7 cellular contexts compared by ENCODE assay signal in genomic region chr2:20241973-20242726, GRCh38. TPM values are rescaled to one million over a fixed set of nuclear protein-coding genes. Genes with fewer than 3 reads are reported as not detected.
DNase-seq lines count a peak whose midpoint lies in the region; ATAC-seq, FAIRE-seq and TF ChIP-seq lines count a peak whose summit lies in the region.

No MANE protein-coding gene starts in this region.

- ATAC-seq in GM21360 (IDR thresholded peaks at IDR 0.05; ENCODE audit: unreplicated experiment) (peak; percentile 60), heart left ventricle (no peak), HG03095 (IDR thresholded peaks at IDR 0.05; ENCODE audit: unreplicated experiment) (no peak)
- peak; percentile 36 for ATAC-seq in activated CD8-positive, alpha-beta T cell treated with anti-CD3 and anti-CD28 coated beads, Interleukin-2, amount 10 ng/mL, durations not matched to agents 7 days and 5 days
- ATAC-seq in stimulated activated memory B cell treated with anti-CD40 and anti-IgM and Interleukin-4, amounts not matched to agents 10 μg/mL and 1 μg/mL and 100 μg/mL, for 72 hours: no peak

- no peak for TF ChIP-seq POLR2A in heart left ventricle (IDR thresholded peaks at IDR 0.05)

- peak overlapping the region; percentile 12 for H3K4me3 Mint-ChIP-seq in activated CD8-positive, alpha-beta T cell treated with anti-CD3 and anti-CD28 coated beads, Interleukin-2, amount 10 ng/mL, durations not matched to agents 7 days and 5 days
- H3K4me3 Mint-ChIP-seq in stimulated activated memory B cell treated with anti-CD40 and anti-IgM and Interleukin-4, amounts not matched to agents 10 μg/mL and 1 μg/mL and 100 μg/mL, for 72 hours: peak overlapping the region; percentile 35

- CTCF ChIA-PET in activated CD8-positive, alpha-beta T cell treated with anti-CD3 and anti-CD28 coated beads, Interleukin-2, amount 10 ng/mL, durations not matched to agents 7 days and 5 days (lab: Charles Lee): interaction anchor here (0.8 to 1.1 kb wide), 5 partner anchors 19 to 108 kb away, joined by 3 to 5 read pairs (median 3); no protein-coding TSS in a partner anchor

- FAIRE-seq in RCC 7860 (lab: Jason Lieb, UNC): no peak

- H3K4me3 ChIP-seq in heart left ventricle: no peak overlapping the region

- WGBS in heart left ventricle, 4 donors: 39 to 64% (median 46%) methylated on average over 25 to 43 of the region's 43 CpGs

- H3K36me3 Mint-ChIP-seq in activated CD8-positive, alpha-beta T cell treated with anti-CD3 and anti-CD28 coated beads, Interleukin-2, amount 10 ng/mL, durations not matched to agents 7 days and 5 days (ENCODE audit: low read depth): peaks cover 12% of the 10 kb centered on the region
- H3K36me3 Mint-ChIP-seq in stimulated activated memory B cell treated with anti-CD40 and anti-IgM and Interleukin-4, amounts not matched to agents 10 μg/mL and 1 μg/mL and 100 μg/mL, for 72 hours: peaks cover 5% of the 10 kb centered on the region

- no peak for DNase-seq in activated CD8-positive, alpha-beta T cell treated with anti-CD3 and anti-CD28 coated beads, Interleukin-2, amount 10 ng/mL, durations not matched to agents 7 days and 5 days
- DNase-seq in heart left ventricle: no peak
- no peak for DNase-seq in RCC 7860 (ENCODE audit: low spot score)
- DNase-seq in NCI-H1694 (lab: John Stamatoyannopoulos, UW): no peak

- H3K36me3 ChIP-seq in heart left ventricle: peaks cover 0 to 13% (median 3%) of the 10 kb centered on the region in 9 donors

- peaks cover 0 to 12% (median 0%) of the 10 kb centered on the region in 9 donors for H3K27me3 ChIP-seq in heart left ventricle

- H3K27ac ChIP-seq in heart left ventricle: no peak overlapping the region

- peaks cover 10% of the 10 kb centered on the region for H3K27me3 Mint-ChIP-seq in activated CD8-positive, alpha-beta T cell treated with anti-CD3 and anti-CD28 coated beads, Interleukin-2, amount 10 ng/mL, durations not matched to agents 7 days and 5 days (ENCODE audit: low read depth)
- peaks cover 21% of the 10 kb centered on the region for H3K27me3 Mint-ChIP-seq in stimulated activated memory B cell treated with anti-CD40 and anti-IgM and Interleukin-4, amounts not matched to agents 10 μg/mL and 1 μg/mL and 100 μg/mL, for 72 hours

- peaks cover 0 to 4% (median 0%) of the 10 kb centered on the region in 12 donors for H3K4me1 ChIP-seq in heart left ventricle

- TF ChIP-seq CTCF in heart left ventricle (IDR thresholded peaks at IDR 0.05): peak in 9 of 12 donors; percentile 3 to 49 (median 32)

- POLR2A ChIA-PET in activated CD8-positive, alpha-beta T cell treated with anti-CD3 and anti-CD28 coated beads, Interleukin-2, amount 10 ng/mL, durations not matched to agents 7 days and 5 days (lab: Charles Lee): no interaction called here

- intact Hi-C loops in heart left ventricle (cut with DNase I): no loop called here

- H3K4me1 Mint-ChIP-seq in activated CD8-positive, alpha-beta T cell treated with anti-CD3 and anti-CD28 coated beads, Interleukin-2, amount 10 ng/mL, durations not matched to agents 7 days and 5 days (ENCODE audit: low read depth): peaks cover 7% of the 10 kb centered on the region
- H3K4me1 Mint-ChIP-seq in stimulated activated memory B cell treated with anti-CD40 and anti-IgM and Interleukin-4, amounts not matched to agents 10 μg/mL and 1 μg/mL and 100 μg/mL, for 72 hours: peaks cover 11% of the 10 kb centered on the region

- H3K9me3 ChIP-seq in heart left ventricle: peaks cover 0 to 6% (median 0%) of the 10 kb centered on the region in 12 donors

- H3K27ac Mint-ChIP-seq in activated CD8-positive, alpha-beta T cell treated with anti-CD3 and anti-CD28 coated beads, Interleukin-2, amount 10 ng/mL, durations not matched to agents 7 days and 5 days: no peak overlapping the region
- H3K27ac Mint-ChIP-seq in stimulated activated memory B cell treated with anti-CD40 and anti-IgM and Interleukin-4, amounts not matched to agents 10 μg/mL and 1 μg/mL and 100 μg/mL, for 72 hours: no peak overlapping the region

- H3K9me3 Mint-ChIP-seq in activated CD8-positive, alpha-beta T cell treated with anti-CD3 and anti-CD28 coated beads, Interleukin-2, amount 10 ng/mL, durations not matched to agents 7 days and 5 days (ENCODE audit: insufficient read depth): no peaks in the 10 kb centered on the region
- H3K9me3 Mint-ChIP-seq in stimulated activated memory B cell treated with anti-CD40 and anti-IgM and Interleukin-4, amounts not matched to agents 10 μg/mL and 1 μg/mL and 100 μg/mL, for 72 hours: peaks cover 10% of the 10 kb centered on the region

RNA-seq across cellular contexts. Expression of gene SDC1, which starts 17.2 kb away (rescaled TPM):
- total RNA-seq in activated CD8-positive, alpha-beta T cell treated with anti-CD3 and anti-CD28 coated beads, Interleukin-2, amount 10 ng/mL, durations not matched to agents 7 days and 5 days: not detected
- 1 to 10 TPM in 1 of 9 donors, under 1 TPM in 7, not detected in 1; 0.20 to 2.2 (median 0.39) TPM for total RNA-seq in heart left ventricle
- under 1 TPM; 0.15 to 0.28 TPM for polyA plus RNA-seq in heart left ventricle

Comparison
In these comparisons a context has a peak if more than half of its experiments do, and no peak if none do; other contexts are left out.
1. ATAC-seq: peak in GM21360 (single experiment) and activated CD8-positive, alpha-beta T cell treated with anti-CD3 and anti-CD28 coated beads, Interleukin-2, amount 10 ng/mL, durations not matched to agents 7 days and 5 days (single experiment); none in heart left ventricle (0 of 4), stimulated activated memory B cell treated with anti-CD40 and anti-IgM and Interleukin-4, amounts not matched to agents 10 μg/mL and 1 μg/mL and 100 μg/mL, for 72 hours (single experiment) and HG03095 (single experiment).